1 cellular context compared by ENCODE assay signal in the genomic region with DNA sequence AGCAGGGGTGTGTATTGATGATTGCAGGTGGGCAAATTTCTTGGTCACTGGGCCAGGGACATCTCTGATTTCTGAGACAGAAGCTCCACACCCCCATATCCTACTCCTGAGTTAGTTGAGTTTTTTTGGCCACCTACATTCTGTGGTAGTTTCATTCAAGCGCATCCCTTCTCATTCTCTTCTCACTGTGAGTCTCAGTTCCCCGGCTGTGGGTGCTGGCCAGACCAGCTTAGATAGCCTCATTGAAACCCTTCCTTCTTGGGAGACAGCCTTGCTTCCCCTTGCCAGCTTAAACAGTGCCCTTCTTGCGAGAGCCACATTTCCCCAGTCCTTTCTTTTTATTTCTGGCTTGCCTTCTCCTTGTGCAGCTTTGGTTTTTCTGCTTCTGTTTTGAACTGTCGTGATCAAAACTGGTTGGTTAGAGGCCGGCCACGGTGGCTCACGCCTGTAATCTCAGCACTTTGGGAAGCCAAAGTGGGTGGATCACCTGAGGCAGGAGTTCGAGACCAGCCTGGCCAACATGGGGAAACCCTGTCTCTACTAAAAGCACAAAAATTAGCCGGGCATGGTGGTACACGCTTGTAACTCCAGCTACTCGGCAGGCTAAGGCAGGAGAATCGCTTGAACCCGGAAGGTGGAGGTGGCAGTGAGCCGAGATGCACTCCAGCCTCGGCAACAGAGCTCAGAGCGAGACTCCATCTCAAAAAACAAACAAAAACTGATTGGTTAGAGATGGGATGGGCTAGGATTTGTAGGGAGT.
TF ChIP-seq lines count a peak whose summit lies in the region.

No MANE protein-coding gene starts in this region.

TF ChIP-seq in SK-N-SH treated with all-trans-retinoic acid at 6 μM for 48 hours, 23 proteins besides CTCF, POLR2A, EP300 and RAD21 (continued from another document):
- TF ChIP-seq, protein P1, sequence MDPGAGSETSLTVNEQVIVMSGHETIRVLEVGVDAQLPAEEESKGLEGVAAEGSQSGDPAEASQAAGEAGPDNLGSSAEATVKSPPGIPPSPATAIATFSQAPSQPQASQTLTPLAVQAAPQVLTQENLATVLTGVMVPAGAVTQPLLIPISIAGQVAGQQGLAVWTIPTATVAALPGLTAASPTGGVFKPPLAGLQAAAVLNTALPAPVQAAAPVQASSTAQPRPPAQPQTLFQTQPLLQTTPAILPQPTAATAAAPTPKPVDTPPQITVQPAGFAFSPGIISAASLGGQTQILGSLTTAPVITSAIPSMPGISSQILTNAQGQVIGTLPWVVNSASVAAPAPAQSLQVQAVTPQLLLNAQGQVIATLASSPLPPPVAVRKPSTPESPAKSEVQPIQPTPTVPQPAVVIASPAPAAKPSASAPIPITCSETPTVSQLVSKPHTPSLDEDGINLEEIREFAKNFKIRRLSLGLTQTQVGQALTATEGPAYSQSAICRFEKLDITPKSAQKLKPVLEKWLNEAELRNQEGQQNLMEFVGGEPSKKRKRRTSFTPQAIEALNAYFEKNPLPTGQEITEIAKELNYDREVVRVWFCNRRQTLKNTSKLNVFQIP (CRISPR knock-in tag; IDR thresholded peaks at IDR 0.05; ENCODE audit: borderline replicate concordance, low read depth) = no peak
